Comparison of ENCODE assay signal across 8 cellular contexts in genomic region chr19:4867534-4868285, GRCh38. TPM values are rescaled to one million over a fixed set of nuclear protein-coding genes. Genes with fewer than 3 reads are reported as not detected.
DNase-seq lines count a peak whose midpoint lies in the region; ATAC-seq and TF ChIP-seq lines count a peak whose summit lies in the region.

PLIN3 (minus strand) TSS chr19:4867667; CDS start chr19:4861394, 6,273 bp downstream.

- H3K4me1 Mint-ChIP-seq in type B pancreatic cell (ENCODE audit: unreplicated experiment) = peaks cover 11% of the 10 kb centered on the region

- peaks cover 9 to 32% of the 10 kb centered on the region in 2 donors for H3K4me1 ChIP-seq in adrenal gland (replicated peaks in 1 of 2)
- peaks cover 0 to 40% (median 8%) of the 10 kb centered on the region in 9 donors for H3K4me1 ChIP-seq in heart right ventricle

- H3K27me3 Mint-ChIP-seq in type B pancreatic cell = no peaks in the 10 kb centered on the region

- intact Hi-C loops in T-helper 1 cell treated with Interleukin-12 subunit alpha and Interleukin-12 subunit beta and Interleukin-4 antibody, amounts not matched to agents 30 ng/mL and 1 ng/mL, for 36 hours (cut with micrococcal nuclease) = loop anchor here (1.0 to 5.0 kb wide), 7 partner anchors 35 to 164 kb away; partner anchors contain the start of genes FEM1A and TICAM1
- intact Hi-C loops in adrenal gland (cut with DNase I) (loop anchor here in 1 of 2 donors (5.0 kb wide), 1 partner anchor 160 kb away; no protein-coding TSS in a partner anchor), heart right ventricle (cut with DNase I) (loop anchor here in 2 of 10 donors (5.0 to 10.0 kb wide), 2 partner anchors 97 to 100 kb away; partner anchors contain the start of gene KDM4B (in 2 of the 2)), posterior vena cava (cut with DNase I) (no loop called here)

- H3K36me3 ChIP-seq in adrenal gland (replicated peaks in 1 of 2) (no peaks in the 10 kb centered on the region), heart right ventricle (peaks cover 0 to 10% (median 0%) of the 10 kb centered on the region in 9 donors)

- DNase-seq in DMS114 treated with DMSO at 0.1 percent for 48 hours (lab: John Stamatoyannopoulos, UW; ENCODE audit: unreplicated experiment) = peak; percentile 65
- DNase-seq in KG1 (lab: John Stamatoyannopoulos, UW) = peak; percentile 82
- peak; percentile 97 to 99 (median 98) for DNase-seq in adrenal gland
- DNase-seq in heart right ventricle = peak; percentile 98
- peak; percentile 99 for DNase-seq in posterior vena cava (ENCODE audit: low spot score)
- peak; percentile 97 for DNase-seq in type B pancreatic cell (ENCODE audit: extremely low spot score, unreplicated experiment)

- no peak for TF ChIP-seq CTCF in adrenal gland (IDR thresholded peaks at IDR 0.05)
- TF ChIP-seq CTCF in heart right ventricle (IDR thresholded peaks at IDR 0.05) = no peak
- TF ChIP-seq CTCF in type B pancreatic cell (conservative IDR thresholded peaks at IDR 0.05) = no peak

- H3K27me3 ChIP-seq in adrenal gland (no peaks in the 10 kb centered on the region), heart right ventricle (no peaks in the 10 kb centered on the region)

- H3K4me3 Mint-ChIP-seq in type B pancreatic cell = peak within 1 kb of the TSS; percentile 88

- WGBS in adrenal gland, 4 donors = 3 to 24% (median 11%) methylated on average over 11 to 44 of the region's 46 CpGs
- 5 to 6% methylated on average over 41 to 43 of the region's 46 CpGs for WGBS in heart right ventricle, 2 donors

- peak within 1 kb of the TSS; percentile 84 for H3K27ac Mint-ChIP-seq in type B pancreatic cell

- H3K9me3 ChIP-seq in adrenal gland (replicated peaks in 1 of 3) (no peaks in the 10 kb centered on the region), heart right ventricle (no peaks in the 10 kb centered on the region)

- peak; percentile 24 to 90 for TF ChIP-seq POLR2A in adrenal gland (IDR thresholded peaks at IDR 0.05)

- no peaks in the 10 kb centered on the region for H3K36me3 Mint-ChIP-seq in type B pancreatic cell

- ATAC-seq in GM21528 (IDR thresholded peaks at IDR 0.05; ENCODE audit: low FRiP score, unreplicated experiment) (peak; percentile 57), heart right ventricle (peak; percentile 97 to 99 (median 98))

- no peaks in the 10 kb centered on the region for H3K9me3 Mint-ChIP-seq in type B pancreatic cell

- H3K27ac ChIP-seq in adrenal gland = peak within 1 kb of the TSS; percentile 21 to 91 (median 82)
- H3K27ac ChIP-seq in heart right ventricle = peak within 1 kb of the TSS in 9 of 10 donors; percentile 67 to 97 (median 87)

- H3K4me3 ChIP-seq in adrenal gland = peak within 1 kb of the TSS in 3 of 4 donors; percentile 27 to 66 (median 63)
- H3K4me3 ChIP-seq in heart right ventricle = peak within 1 kb of the TSS; percentile 70 to 99 (median 84)

RNA-seq across cellular contexts. Expression of gene PLIN3, which starts in this region (rescaled TPM):
- 30.3 and 36.2 TPM in 2 replicates for total RNA-seq in T-helper 1 cell treated with Interleukin-12 subunit alpha and Interleukin-12 subunit beta and Interleukin-4 antibody, amounts not matched to agents 30 ng/mL and 1 ng/mL, for 36 hours
- total RNA-seq in adrenal gland (100 to 1,000 TPM in 6 of 8 donors, 10 to 100 TPM in 2; 64.9 to 181 (median 109) TPM), heart right ventricle (10 to 100 TPM; 16.3 to 52.9 (median 26.0) TPM), posterior vena cava (10 to 100 TPM; 56.6 to 88.6 TPM), type B pancreatic cell (ENCODE audit: low replicate concordance) (53.9 and 77.4 TPM in 2 replicates)
- polyA plus RNA-seq in adrenal gland (10 to 100 TPM; 21.3 to 59.2 (median 32.3) TPM), heart right ventricle (10 to 100 TPM in 1 of 2 donors, 1 to 10 TPM in 1; 7.2 to 47.0 TPM)

Comparison
In these comparisons a context has a peak if more than half of its experiments do, and no peak if none do; other contexts are left out.
1. Peak in every context shown above with its lines: DNase-seq, ATAC-seq, H3K4me3 ChIP-seq and H3K27ac ChIP-seq.